Comparison of ENCODE assay signal across 12 cellular contexts in the genomic region with DNA sequence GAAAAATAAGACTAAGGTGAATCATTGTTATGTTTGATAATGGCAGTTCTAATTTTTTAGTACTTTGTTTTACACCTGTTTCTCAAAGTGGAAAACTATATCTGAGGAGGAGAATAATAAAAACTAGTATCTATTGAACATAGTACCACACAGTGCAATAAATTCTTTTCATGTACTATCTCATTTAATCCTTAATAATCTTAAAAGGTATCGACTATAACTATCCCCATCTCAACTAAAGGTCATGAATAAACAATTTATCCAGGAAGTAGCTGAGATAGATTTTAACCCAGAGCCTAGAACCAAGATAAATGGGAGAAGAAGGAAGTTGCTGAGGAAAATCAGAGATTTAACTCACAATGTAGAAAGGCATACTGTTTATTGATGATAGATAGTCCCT. TPM values are rescaled to one million over a fixed set of nuclear protein-coding genes. Genes with fewer than 3 reads are reported as not detected.
A peak's percentile ranks its signal among the peaks of the same experiment; 100 is the strongest.
DNase-seq lines count a peak whose midpoint lies in the region; TF ChIP-seq lines count a peak whose summit lies in the region.
"Had no signal": no experiment of that assay in that cellular context is flagged by ENCODE, and none has a peak within 500 bp of the region (broad histone marks: within the 10 kb centered on the region; RNA-seq: fewer than 3 reads in every experiment).

No MANE protein-coding gene starts in this region.

- no peaks in the 10 kb centered on the region for H3K9me3 ChIP-seq in CD4-positive, alpha-beta memory T cell (ENCODE audit: control insufficient read depth in 1 of 2, low read length in 2 of 2)
- no peaks in the 10 kb centered on the region for H3K9me3 ChIP-seq in endocrine pancreas (ENCODE audit: control insufficient read depth, low read length)

- DNase-seq in CD4-positive, alpha-beta memory T cell: no peak
- DNase-seq in NB4 (ENCODE audit: low read depth) (no peak), osteocyte (ENCODE audit: extremely low spot score, unreplicated experiment) (no peak), RWPE1 (ENCODE audit: low spot score) (no peak), A172 (ENCODE audit: low spot score) (no peak), NCI-H345 treated with DMSO at 0.1 percent for 48 hours (lab: John Stamatoyannopoulos, UW; ENCODE audit: unreplicated experiment) (no peak), iPS-NIHi7 (ENCODE audit: extremely low spot score) (no peak)
- DNase-seq: activated CD4-positive, CD25-positive, alpha-beta regulatory T cell; NCI-H446 treated with DMSO at 0.1 percent for 48 hours had no signal

- H3K36me3 ChIP-seq in CD4-positive, alpha-beta memory T cell (ENCODE audit: insufficient read depth, low read length): no peaks in the 10 kb centered on the region
- no peaks in the 10 kb centered on the region for H3K36me3 ChIP-seq in endocrine pancreas (ENCODE audit: control insufficient read depth, insufficient read depth, low read length)

- H3K27ac Mint-ChIP-seq in CD4-positive, alpha-beta memory T cell: peak overlapping the region in 6 of 7 donors; percentile 16 to 96 (median 62)
- peak overlapping the region; percentile 7 for H3K27ac Mint-ChIP-seq in osteocyte (ENCODE audit: unreplicated experiment)

- peaks cover 53 to 86% (median 60%) of the 10 kb centered on the region in 4 donors for H3K4me1 Mint-ChIP-seq in CD4-positive, alpha-beta memory T cell
- peaks cover 73% of the 10 kb centered on the region for H3K4me1 Mint-ChIP-seq in osteocyte (ENCODE audit: unreplicated experiment)

- H3K4me3 ChIP-seq in CD4-positive, alpha-beta memory T cell (ENCODE audit: low read length in 2 of 2): no peak overlapping the region
- H3K4me3 ChIP-seq in NB4 (ENCODE audit: low read depth, low read length) (peak overlapping the region; percentile 94), endocrine pancreas (ENCODE audit: control insufficient read depth, insufficient read depth, low read length) (peak overlapping the region; percentile 99)

- no peak overlapping the region for H3K27ac ChIP-seq in CD4-positive, alpha-beta memory T cell (ENCODE audit: low read depth, low read length)
- no peak overlapping the region for H3K27ac ChIP-seq in RWPE1

- H3K27me3 Mint-ChIP-seq in CD4-positive, alpha-beta memory T cell: no peaks in the 10 kb centered on the region
- H3K27me3 Mint-ChIP-seq in osteocyte (ENCODE audit: unreplicated experiment): no peaks in the 10 kb centered on the region

- POLR2A ChIA-PET in CD4-positive, alpha-beta memory T cell (lab: Charles Lee; ENCODE audit: partially characterized antibody): interaction anchor here (1.5 to 2.7 kb wide), 2 partner anchors 7 to 25 kb away, joined by 3 to 12 read pairs; no protein-coding TSS in a partner anchor
- POLR2A ChIA-PET in RWPE1 (lab: Yijun Ruan, JAX; ENCODE audit: low non-redundant PET): no interaction called here

- peaks cover 0 to 24% of the 10 kb centered on the region in 2 donors for H3K36me3 Mint-ChIP-seq in CD4-positive, alpha-beta memory T cell
- H3K36me3 Mint-ChIP-seq in osteocyte (ENCODE audit: unreplicated experiment): no peaks in the 10 kb centered on the region

- no peaks in the 10 kb centered on the region for H3K9me3 Mint-ChIP-seq in CD4-positive, alpha-beta memory T cell
- no peaks in the 10 kb centered on the region for H3K9me3 Mint-ChIP-seq in osteocyte (ENCODE audit: unreplicated experiment)

- no peak for TF ChIP-seq CTCF in NB4 (IDR thresholded peaks at IDR 0.05; ENCODE audit: low read depth, low read length)
- no peak for TF ChIP-seq CTCF in osteocyte (IDR thresholded peaks at IDR 0.05)
- no peak for TF ChIP-seq CTCF in RWPE1 (conservative IDR thresholded peaks at IDR 0.05; ENCODE audit: low read depth)

- peak overlapping the region; percentile 49 to 83 (median 74) for H3K4me3 Mint-ChIP-seq in CD4-positive, alpha-beta memory T cell
- H3K4me3 Mint-ChIP-seq in osteocyte (ENCODE audit: unreplicated experiment): peak overlapping the region; percentile 91

- H3K4me1 ChIP-seq in CD4-positive, alpha-beta memory T cell (ENCODE audit: insufficient read depth, low read length): peaks cover 71% of the 10 kb centered on the region
- H3K4me1 ChIP-seq in endocrine pancreas (ENCODE audit: control insufficient read depth, insufficient read depth, low read length): peaks cover 32% of the 10 kb centered on the region

- no peak overlapping the region for H3K9ac ChIP-seq in endocrine pancreas (ENCODE audit: control insufficient read depth, insufficient read depth, low read length)

- no peak for TF ChIP-seq POLR2A in NB4 (IDR thresholded peaks at IDR 0.05; ENCODE audit: extremely low read depth, insufficient read length)

- intact Hi-C loops in CD4-positive, alpha-beta memory T cell (cut with micrococcal nuclease): loop anchor here (5.0 kb wide), 2 partner anchors 45 to 1335 kb away; a partner anchor contains a TSS

- CTCF ChIA-PET in CD4-positive, alpha-beta memory T cell (lab: Charles Lee; ENCODE audit: partially characterized antibody): no interaction called here
- CTCF ChIA-PET in RWPE1 (lab: Yijun Ruan, JAX): interaction anchor here (1.0 to 2.0 kb wide), 2 partner anchors 11 to 172 kb away, joined by 4 to 7 read pairs; no protein-coding TSS in a partner anchor

- no peaks in the 10 kb centered on the region for H3K27me3 ChIP-seq in CD4-positive, alpha-beta memory T cell (ENCODE audit: insufficient read depth, low read length)
- H3K27me3 ChIP-seq in endocrine pancreas (ENCODE audit: control insufficient read depth, insufficient read depth, low read length): no peaks in the 10 kb centered on the region

RNA-seq across cellular contexts. Expression of a gene that starts 2.5 kb away (rescaled TPM):
- total RNA-seq in CD4-positive, alpha-beta memory T cell: 10 to 100 TPM; 45.3 to 46.6 TPM
- 100 to 1,000 TPM in 1 of 2 donors, 10 to 100 TPM in 1; 52.6 to 120 TPM for polyA plus RNA-seq in CD4-positive, alpha-beta memory T cell
- total RNA-seq in osteocyte: 55.9 and 64.1 TPM in 2 replicates
- 37.9 and 53.5 TPM in 2 replicates for total RNA-seq in A172 (2014; rRNA removed; shearing (Covaris generic))

RNA-seq across cellular contexts. Expression of a gene that starts 38.1 kb away (rescaled TPM):
- total RNA-seq in CD4-positive, alpha-beta memory T cell: not detected
- not detected for polyA plus RNA-seq in CD4-positive, alpha-beta memory T cell
- total RNA-seq in osteocyte: 0.35 and 0.47 TPM in 2 replicates
- not detected in 2 replicates for total RNA-seq in A172 (2014; rRNA removed; shearing (Covaris generic))
- total RNA-seq: dermis microvascular lymphatic vessel endothelial cell, mucosa of gallbladder had no signal

Comparison
In these comparisons a context has a peak if more than half of its experiments do, and no peak if none do; other contexts are left out.
1. H3K4me3 ChIP-seq: peak in NB4 (single experiment) and endocrine pancreas (single experiment); none in CD4-positive, alpha-beta memory T cell (0 of 2).